1 cellular context compared by ENCODE assay signal in the genomic region with DNA sequence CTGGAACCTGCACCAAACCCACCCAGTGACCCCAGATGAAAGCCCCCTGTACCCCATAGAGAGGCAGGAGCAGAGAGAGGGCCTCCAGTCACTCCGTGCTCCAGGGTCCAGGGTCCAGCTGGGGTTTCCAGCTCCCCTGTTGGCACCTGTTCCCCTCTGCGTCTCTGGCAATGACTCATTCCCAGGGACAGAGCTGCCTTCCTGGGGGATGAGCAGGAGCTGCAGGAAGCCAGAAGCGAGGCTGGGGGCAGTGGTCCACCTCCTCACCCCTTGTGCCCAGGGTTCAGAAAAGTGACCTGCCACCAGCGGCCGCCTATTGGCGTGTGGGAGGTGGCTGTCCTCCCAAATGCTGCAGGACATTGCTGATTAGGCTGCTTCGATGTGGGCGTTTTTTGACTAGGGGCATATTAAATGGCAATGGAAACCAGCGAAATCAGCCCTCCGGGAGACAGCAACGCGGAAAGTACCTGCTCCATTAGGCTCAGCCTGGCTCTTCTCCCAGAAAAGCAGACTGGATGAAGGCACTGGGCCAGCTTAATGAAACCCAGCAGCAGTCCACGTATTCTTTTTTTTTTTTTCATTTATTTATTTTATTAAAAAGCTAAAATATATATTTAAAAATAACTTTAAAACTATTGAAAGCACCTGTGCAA.
TF ChIP-seq lines count a peak whose summit lies in the region.

No MANE protein-coding gene starts in this region.

TF ChIP-seq in HepG2, 621 proteins besides CTCF, POLR2A, EP300 and RAD21 (continued from another document):
- TF ChIP-seq, protein P1, sequence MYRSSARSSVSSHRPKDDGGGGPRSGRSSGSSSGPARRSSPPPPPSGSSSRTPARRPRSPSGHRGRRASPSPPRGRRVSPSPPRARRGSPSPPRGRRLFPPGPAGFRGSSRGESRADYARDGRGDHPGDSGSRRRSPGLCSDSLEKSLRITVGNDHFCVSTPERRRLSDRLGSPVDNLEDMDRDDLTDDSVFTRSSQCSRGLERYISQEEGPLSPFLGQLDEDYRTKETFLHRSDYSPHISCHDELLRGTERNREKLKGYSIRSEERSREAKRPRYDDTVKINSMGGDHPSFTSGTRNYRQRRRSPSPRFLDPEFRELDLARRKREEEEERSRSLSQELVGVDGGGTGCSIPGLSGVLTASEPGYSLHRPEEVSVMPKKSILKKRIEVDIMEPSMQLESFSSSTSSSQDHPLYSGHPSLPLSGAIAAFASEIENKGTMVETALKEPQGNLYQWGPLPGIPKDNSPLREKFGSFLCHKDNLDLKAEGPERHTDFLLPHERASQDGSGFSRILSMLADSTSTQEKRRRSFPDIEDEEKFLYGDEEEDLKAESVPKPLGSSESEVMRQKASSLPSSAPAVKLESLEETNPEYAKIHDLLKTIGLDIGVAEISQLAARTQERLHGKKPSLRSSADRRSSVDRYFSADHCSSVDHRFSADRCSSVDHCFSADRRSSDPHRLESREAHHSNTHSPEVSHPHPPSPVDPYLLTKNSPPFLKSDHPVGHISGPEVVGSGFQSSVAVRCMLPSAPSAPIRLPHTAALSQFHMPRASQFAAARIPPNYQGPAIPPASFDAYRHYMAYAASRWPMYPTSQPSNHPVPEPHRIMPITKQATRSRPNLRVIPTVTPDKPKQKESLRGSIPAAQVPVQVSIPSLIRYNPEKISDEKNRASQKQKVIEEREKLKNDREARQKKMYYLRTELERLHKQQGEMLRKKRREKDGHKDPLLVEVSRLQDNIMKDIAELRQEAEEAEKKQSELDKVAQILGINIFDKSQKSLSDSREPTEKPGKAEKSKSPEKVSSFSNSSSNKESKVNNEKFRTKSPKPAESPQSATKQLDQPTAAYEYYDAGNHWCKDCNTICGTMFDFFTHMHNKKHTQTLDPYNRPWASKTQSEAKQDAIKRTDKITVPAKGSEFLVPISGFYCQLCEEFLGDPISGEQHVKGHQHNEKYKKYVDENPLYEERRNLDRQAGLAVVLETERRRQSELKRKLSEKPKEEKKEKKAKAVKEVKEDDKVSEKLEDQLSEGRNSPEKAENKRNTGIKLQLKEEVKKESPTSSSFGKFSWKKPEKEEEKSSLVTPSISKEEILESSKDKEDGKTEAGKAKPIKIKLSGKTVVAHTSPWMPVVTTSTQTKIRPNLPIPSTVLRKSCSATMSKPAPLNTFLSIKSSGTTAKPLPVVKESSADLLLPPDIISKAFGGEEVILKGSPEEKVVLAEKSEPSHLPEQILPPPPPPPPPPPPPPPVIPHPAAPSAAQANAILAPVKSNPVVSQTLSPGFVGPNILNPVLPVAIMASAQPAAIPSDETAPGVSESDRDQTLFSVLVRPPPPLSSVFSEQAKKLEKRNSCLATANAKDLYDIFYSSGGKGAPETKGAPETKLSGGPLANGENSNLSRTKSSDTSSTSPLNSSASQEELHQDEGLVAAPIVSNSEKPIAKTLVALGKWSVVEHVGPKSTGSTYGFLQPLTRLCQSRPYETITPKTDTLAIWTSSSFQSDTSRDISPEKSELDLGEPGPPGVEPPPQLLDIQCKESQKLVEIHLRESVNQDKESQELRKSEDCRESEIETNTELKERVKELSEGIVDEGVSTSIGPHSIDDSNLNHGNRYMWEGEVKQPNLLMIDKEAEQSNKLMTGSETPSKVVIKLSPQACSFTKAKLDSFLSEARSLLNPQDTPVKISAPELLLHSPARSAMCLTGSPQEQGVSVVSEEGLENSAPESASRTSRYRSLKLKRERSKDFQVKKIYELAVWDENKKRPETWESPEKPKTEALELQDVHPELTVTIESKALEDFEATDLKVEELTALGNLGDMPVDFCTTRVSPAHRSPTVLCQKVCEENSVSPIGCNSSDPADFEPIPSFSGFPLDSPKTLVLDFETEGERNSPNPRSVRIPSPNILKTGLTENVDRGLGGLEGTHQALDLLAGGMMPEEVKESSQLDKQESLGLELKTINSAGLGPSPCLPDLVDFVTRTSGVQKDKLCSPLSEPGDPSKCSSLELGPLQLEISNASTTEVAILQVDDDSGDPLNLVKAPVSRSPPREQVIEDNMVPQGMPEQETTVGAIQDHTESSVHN (CRISPR knock-in tag; IDR thresholded peaks at IDR 0.05), result no peak
- TF ChIP-seq ZNF207 (IDR thresholded peaks at IDR 0.05; ENCODE audit: borderline replicate concordance), result no peak
- TF ChIP-seq MAFK (conservative IDR thresholded peaks at IDR 0.05 in 1 of 2, IDR thresholded peaks at IDR 0.05 in 1 of 2; ENCODE audit: low read length in 2 of 2), result no peak
- no peak for TF ChIP-seq LCORL (IDR thresholded peaks at IDR 0.05)
- TF ChIP-seq LCORL (CRISPR knock-in tag; IDR thresholded peaks at IDR 0.05), result 0 out of 2 replicates have a peak, but pooled peaks have one; percentile 21
- peak; percentile 91 for TF ChIP-seq FOSL2 (CRISPR knock-in tag; IDR thresholded peaks at IDR 0.05)
- TF ChIP-seq XRCC5 (optimal IDR thresholded peaks at IDR 0.05; ENCODE audit: low read length), result peak; percentile 22
- no peak for TF ChIP-seq THYN1 (CRISPR knock-in tag; IDR thresholded peaks at IDR 0.05; ENCODE audit: borderline replicate concordance, low read depth)
- no peak for TF ChIP-seq RXRB (CRISPR knock-in tag; IDR thresholded peaks at IDR 0.05; ENCODE audit: borderline replicate concordance)
- no peak for TF ChIP-seq GLI4 (CRISPR knock-in tag; IDR thresholded peaks at IDR 0.05; ENCODE audit: borderline replicate concordance)
- 0 out of 2 replicates have a peak, but pooled peaks have one; percentile 40 for TF ChIP-seq ZBTB7B (CRISPR knock-in tag; IDR thresholded peaks at IDR 0.05)
- TF ChIP-seq, protein P2, sequence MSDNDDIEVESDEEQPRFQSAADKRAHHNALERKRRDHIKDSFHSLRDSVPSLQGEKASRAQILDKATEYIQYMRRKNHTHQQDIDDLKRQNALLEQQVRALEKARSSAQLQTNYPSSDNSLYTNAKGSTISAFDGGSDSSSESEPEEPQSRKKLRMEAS (IDR thresholded peaks at IDR 0.05), result no peak
- TF ChIP-seq GATAD2A (CRISPR knock-in tag; IDR thresholded peaks at IDR 0.05), result no peak
- TF ChIP-seq MYC (CRISPR knock-in tag; IDR thresholded peaks at IDR 0.05; ENCODE audit: borderline replicate concordance), result 0 out of 2 replicates have a peak, but pooled peaks have one; percentile 23
- TF ChIP-seq, protein P3, sequence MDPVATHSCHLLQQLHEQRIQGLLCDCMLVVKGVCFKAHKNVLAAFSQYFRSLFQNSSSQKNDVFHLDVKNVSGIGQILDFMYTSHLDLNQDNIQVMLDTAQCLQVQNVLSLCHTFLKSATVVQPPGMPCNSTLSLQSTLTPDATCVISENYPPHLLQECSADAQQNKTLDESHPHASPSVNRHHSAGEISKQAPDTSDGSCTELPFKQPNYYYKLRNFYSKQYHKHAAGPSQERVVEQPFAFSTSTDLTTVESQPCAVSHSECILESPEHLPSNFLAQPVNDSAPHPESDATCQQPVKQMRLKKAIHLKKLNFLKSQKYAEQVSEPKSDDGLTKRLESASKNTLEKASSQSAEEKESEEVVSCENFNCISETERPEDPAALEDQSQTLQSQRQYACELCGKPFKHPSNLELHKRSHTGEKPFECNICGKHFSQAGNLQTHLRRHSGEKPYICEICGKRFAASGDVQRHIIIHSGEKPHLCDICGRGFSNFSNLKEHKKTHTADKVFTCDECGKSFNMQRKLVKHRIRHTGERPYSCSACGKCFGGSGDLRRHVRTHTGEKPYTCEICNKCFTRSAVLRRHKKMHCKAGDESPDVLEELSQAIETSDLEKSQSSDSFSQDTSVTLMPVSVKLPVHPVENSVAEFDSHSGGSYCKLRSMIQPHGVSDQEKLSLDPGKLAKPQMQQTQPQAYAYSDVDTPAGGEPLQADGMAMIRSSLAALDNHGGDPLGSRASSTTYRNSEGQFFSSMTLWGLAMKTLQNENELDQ (CRISPR knock-in tag; IDR thresholded peaks at IDR 0.05; ENCODE audit: borderline replicate concordance), result no peak
- TF ChIP-seq KLF9 (CRISPR knock-in tag; IDR thresholded peaks at IDR 0.05; ENCODE audit: low read depth), result no peak
- 0 out of 2 replicates have a peak, but pooled peaks have one; percentile 69 for TF ChIP-seq HNRNPL (IDR thresholded peaks at IDR 0.05; ENCODE audit: low read depth, low read length)
- no peak for TF ChIP-seq PCBP1 (IDR thresholded peaks at IDR 0.05; ENCODE audit: borderline replicate concordance, low read depth, low read length)
- TF ChIP-seq ARID2 (CRISPR knock-in tag; IDR thresholded peaks at IDR 0.05; ENCODE audit: borderline replicate concordance), result no peak
- TF ChIP-seq, protein P4, sequence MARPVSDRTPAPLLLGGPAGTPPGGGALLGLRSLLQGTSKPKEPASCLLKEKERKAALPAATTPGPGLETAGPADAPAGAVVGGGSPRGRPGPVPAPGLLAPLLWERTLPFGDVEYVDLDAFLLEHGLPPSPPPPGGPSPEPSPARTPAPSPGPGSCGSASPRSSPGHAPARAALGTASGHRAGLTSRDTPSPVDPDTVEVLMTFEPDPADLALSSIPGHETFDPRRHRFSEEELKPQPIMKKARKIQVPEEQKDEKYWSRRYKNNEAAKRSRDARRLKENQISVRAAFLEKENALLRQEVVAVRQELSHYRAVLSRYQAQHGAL (CRISPR knock-in tag; IDR thresholded peaks at IDR 0.05; ENCODE audit: not compliant biosample characterization), result no peak
- no peak for TF ChIP-seq NR3C1 (CRISPR knock-in tag; IDR thresholded peaks at IDR 0.05)
